8 cellular contexts compared by ENCODE assay signal in the genomic region with DNA sequence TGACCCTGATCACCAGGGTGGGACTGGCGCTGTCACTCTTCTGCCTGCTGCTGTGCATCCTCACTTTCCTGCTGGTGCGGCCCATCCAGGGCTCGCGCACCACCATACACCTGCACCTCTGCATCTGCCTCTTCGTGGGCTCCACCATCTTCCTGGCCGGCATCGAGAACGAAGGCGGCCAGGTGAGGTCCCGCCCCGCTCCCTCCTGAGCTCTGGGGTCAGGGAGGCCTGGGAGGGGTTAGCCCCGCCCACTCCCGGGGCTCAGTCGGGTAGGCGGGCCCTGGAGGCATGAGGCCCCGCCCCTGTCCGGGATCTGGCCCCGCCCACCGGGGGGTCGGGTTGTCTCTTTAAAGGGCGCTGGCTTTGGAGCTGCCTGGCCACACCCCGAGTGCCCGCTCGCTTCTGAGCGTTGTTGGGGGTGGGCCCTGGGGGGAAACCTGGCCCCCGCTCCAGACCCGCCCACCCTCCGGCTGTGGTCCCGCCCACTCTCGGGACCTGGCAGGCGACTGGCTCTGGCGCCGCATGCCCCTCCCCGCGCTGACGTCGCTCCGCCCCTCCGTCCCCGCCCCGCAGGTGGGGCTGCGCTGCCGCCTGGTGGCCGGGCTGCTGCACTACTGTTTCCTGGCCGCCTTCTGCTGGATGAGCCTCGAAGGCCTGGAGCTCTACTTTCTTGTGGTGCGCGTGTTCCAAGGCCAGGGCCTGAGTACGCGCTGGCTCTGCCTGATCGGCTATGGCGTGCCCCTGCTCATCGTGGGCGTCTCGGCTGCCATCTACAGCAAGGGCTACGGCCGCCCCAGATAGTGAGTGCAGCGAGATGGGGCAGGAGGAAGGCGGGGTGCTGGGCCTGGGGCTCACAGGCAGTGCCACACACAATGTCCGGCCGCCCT.
A peak's percentile ranks its signal among the peaks of the same experiment; 100 is the strongest.
DNase-seq lines count a peak whose midpoint lies in the region; FAIRE-seq and TF ChIP-seq lines count a peak whose summit lies in the region.

No MANE protein-coding gene starts in this region.

- CTCF ChIA-PET in HEK293 (lab: Yijun Ruan, JAX), result interaction anchor here (0.5 to 4.3 kb wide), 29 partner anchors 9 to 693 kb away, joined by 3 to 47 read pairs (median 4); partner anchors contain the start of genes ADGRE5, ASF1B and DDX39A

- H3K4me1 ChIP-seq in HEK293 (ENCODE audit: control insufficient read depth, insufficient read depth, low read length), result no peaks in the 10 kb centered on the region

- no peaks in the 10 kb centered on the region for H3K9me3 ChIP-seq in HEK293 (ENCODE audit: control insufficient read depth, insufficient read depth, low read depth, low read length)

- peak; percentile 13 for DNase-seq in NCI-H128 (lab: John Stamatoyannopoulos, UW; ENCODE audit: unreplicated experiment)
- DNase-seq in T-helper 9 cell, result peak; percentile 86
- DNase-seq in astrocyte of the hippocampus (ENCODE audit: low read depth, low spot score), result peak; percentile 96
- DNase-seq in hippocampal formation (lab: John Stamatoyannopoulos, UW), result peak; percentile 75 to 85
- DNase-seq in retinal pigment epithelial cell (ENCODE audit: low read depth), result peak; percentile 69
- DNase-seq in DMS79 treated with DMSO at 0.1 percent for 48 hours (lab: John Stamatoyannopoulos, UW), result no peak

- peaks cover 19 to 76% of the 10 kb centered on the region in 2 experiments for H3K36me3 ChIP-seq in HEK293 (ENCODE audit: control insufficient read depth in 2 of 2, insufficient read depth in 1 of 2, low read length in 2 of 2)

- H3K27ac ChIP-seq in HEK293 (ENCODE audit: extremely low read depth, low read depth, low read length), result peak overlapping the region; percentile 50; the same call in 1 of the 2 replicates

- POLR2A ChIA-PET in HEK293 (lab: Yijun Ruan, JAX), result interaction anchor here (0.6 to 2.9 kb wide), 12 partner anchors 13 to 1027 kb away, joined by 3 to 17 read pairs (median 4); partner anchors contain the start of genes ADGRE5, ASF1B, DDX39A and DNAJB1

- no peak overlapping the region for H3K4me3 ChIP-seq in HEK293 (ENCODE audit: low read depth, low read length)
- peak overlapping the region; percentile 33 for H3K4me3 ChIP-seq in retinal pigment epithelial cell (ENCODE audit: low read length)

- peak; percentile 75 for FAIRE-seq in G401.6 (lab: Jason Lieb, UNC)

- peak; percentile 95 for TF ChIP-seq CTCF in HEK293 (tag by site-specific recombination; IDR thresholded peaks at IDR 0.05)
- peak; percentile 72 for TF ChIP-seq CTCF in retinal pigment epithelial cell (conservative IDR thresholded peaks at IDR 0.05; ENCODE audit: low read depth, low read length)

TF ChIP-seq in HEK293, 187 proteins besides CTCF, POLR2A, EP300 and RAD21 (continues in another document):
- TF ChIP-seq ZNF510 (tag by site-specific recombination; IDR thresholded peaks at IDR 0.05; ENCODE audit: insufficient replicate concordance), result no peak
- TF ChIP-seq WT1 (tag by site-specific recombination; IDR thresholded peaks at IDR 0.05), result no peak
- TF ChIP-seq PRDM10 (tag by site-specific recombination; IDR thresholded peaks at IDR 0.05), result peak; percentile 22; the same call in 1 of the 2 replicates
- TF ChIP-seq SETDB1 (IDR thresholded peaks at IDR 0.05; ENCODE audit: insufficient read length, low read length), result no peak
- no peak for TF ChIP-seq ZNF791 (tag by site-specific recombination; IDR thresholded peaks at IDR 0.05)
- no peak for TF ChIP-seq ZNF362 (tag by site-specific recombination; IDR thresholded peaks at IDR 0.05)
- no peak for TF ChIP-seq ZNF747 (tag by site-specific recombination; IDR thresholded peaks at IDR 0.05)
- no peak for TF ChIP-seq ZNF610 (tag by site-specific recombination; IDR thresholded peaks at IDR 0.05; ENCODE audit: borderline replicate concordance)
- no peak for TF ChIP-seq ZNF366 (tag by site-specific recombination; conservative IDR thresholded peaks at IDR 0.05)
- TF ChIP-seq ZNF140 (tag by site-specific recombination; IDR thresholded peaks at IDR 0.05), result no peak
- no peak for TF ChIP-seq KLF7 (tag by site-specific recombination; IDR thresholded peaks at IDR 0.05; ENCODE audit: borderline replicate concordance)
- TF ChIP-seq HIC1 (tag by site-specific recombination; IDR thresholded peaks at IDR 0.05), result peak; percentile 60
- TF ChIP-seq ZNF155 (tag by site-specific recombination; IDR thresholded peaks at IDR 0.05), result no peak
- TF ChIP-seq MYNN (tag by site-specific recombination; IDR thresholded peaks at IDR 0.05; ENCODE audit: borderline replicate concordance), result no peak
- TF ChIP-seq ZNF114 (tag by site-specific recombination; IDR thresholded peaks at IDR 0.05), result no peak
- TF ChIP-seq ZNF777 (tag by site-specific recombination; IDR thresholded peaks at IDR 0.05; ENCODE audit: borderline replicate concordance), result no peak
- TF ChIP-seq ZFP69B (tag by site-specific recombination; IDR thresholded peaks at IDR 0.05), result peak; percentile 99
- no peak for TF ChIP-seq ZNF785 (tag by site-specific recombination; IDR thresholded peaks at IDR 0.05)
- TF ChIP-seq ZNF214 (tag by site-specific recombination; IDR thresholded peaks at IDR 0.05; ENCODE audit: borderline replicate concordance), result no peak
- no peak for TF ChIP-seq OSR2 (tag by site-specific recombination; IDR thresholded peaks at IDR 0.05)
- TF ChIP-seq ZNF561 (tag by site-specific recombination; IDR thresholded peaks at IDR 0.05; ENCODE audit: borderline replicate concordance), result no peak; the same call in 1 of the 2 replicates
- TF ChIP-seq ZNF701 (tag by site-specific recombination; IDR thresholded peaks at IDR 0.05), result no peak
- no peak for TF ChIP-seq ZNF626 (tag by site-specific recombination; IDR thresholded peaks at IDR 0.05)
- no peak for TF ChIP-seq ZNF184 (tag by site-specific recombination; IDR thresholded peaks at IDR 0.05)
- no peak for TF ChIP-seq RBAK (tag by site-specific recombination; IDR thresholded peaks at IDR 0.05)
- TF ChIP-seq ZNF354C (tag by site-specific recombination; IDR thresholded peaks at IDR 0.05; ENCODE audit: borderline replicate concordance, low read depth), result no peak
